ENCODE assay signal across 16 cellular contexts in genomic region chr12:19882418-19882817, GRCh38.
"Had no signal": no experiment of that assay in that cellular context is flagged by ENCODE, and none has a peak within 500 bp of the region (broad histone marks: within the 10 kb centered on the region; RNA-seq: fewer than 3 reads in every experiment).

No MANE protein-coding gene starts in this region.

- H3K9me3 ChIP-seq: breast epithelium, prostate gland, right lobe of liver, spleen, stomach had no signal

- H3K27me3 Mint-ChIP-seq: activated naive CD8-positive, alpha-beta T cell treated with anti-CD3 and anti-CD28 coated beads, Interleukin-2, amount 10 ng/mL, durations not matched to agents 7 days and 5 days had no signal

- H3K4me1 Mint-ChIP-seq: activated naive CD8-positive, alpha-beta T cell treated with anti-CD3 and anti-CD28 coated beads, Interleukin-2, amount 10 ng/mL, durations not matched to agents 7 days and 5 days; nephron progenitor cell; T-cell had no signal

- H3K4me1 ChIP-seq: breast epithelium, spleen had no signal

- ATAC-seq: right lobe of liver, T-cell had no signal

- H3K9me3 Mint-ChIP-seq: activated naive CD8-positive, alpha-beta T cell treated with anti-CD3 and anti-CD28 coated beads, Interleukin-2, amount 10 ng/mL, durations not matched to agents 7 days and 5 days; T-cell had no signal

- H3K36me3 ChIP-seq: breast epithelium, prostate gland, right lobe of liver, spleen, stomach had no signal

- H3K4me3 Mint-ChIP-seq: activated naive CD8-positive, alpha-beta T cell treated with anti-CD3 and anti-CD28 coated beads, Interleukin-2, amount 10 ng/mL, durations not matched to agents 7 days and 5 days; nephron progenitor cell; T-cell had no signal

- H3K27me3 ChIP-seq: breast epithelium, right lobe of liver, spleen, stomach had no signal

- H3K27ac Mint-ChIP-seq: activated naive CD8-positive, alpha-beta T cell treated with anti-CD3 and anti-CD28 coated beads, Interleukin-2, amount 10 ng/mL, durations not matched to agents 7 days and 5 days; nephron progenitor cell; T-cell had no signal

- H3K36me3 Mint-ChIP-seq: activated naive CD8-positive, alpha-beta T cell treated with anti-CD3 and anti-CD28 coated beads, Interleukin-2, amount 10 ng/mL, durations not matched to agents 7 days and 5 days; T-cell had no signal

- H3K27ac ChIP-seq: breast epithelium, prostate gland, right lobe of liver, SK-N-MC, spleen had no signal

- H3K4me3 ChIP-seq: breast epithelium, prostate gland, right lobe of liver, SK-N-MC, spleen, stomach had no signal

- DNase-seq: activated CD4-positive, alpha-beta T cell treated with anti-CD3 and anti-CD28 coated beads, Interleukin-2, amount 50 U/mL, for 1 hour; activated CD8-positive, alpha-beta memory T cell treated with anti-CD3 and anti-CD28 coated beads for 24 hours; activated gamma-delta T cell treated with Interleukin-2 at 50 U/mL for 16 hours; activated naive CD8-positive, alpha-beta T cell treated with anti-CD3 and anti-CD28 coated beads, Interleukin-2, amount 10 ng/mL, durations not matched to agents 7 days and 5 days; anterior cingulate cortex; erythroblast; nephron progenitor cell; occipital lobe; right lobe of liver; spleen; stomach; T-cell; T-helper 9 cell had no signal
